In genomic region chr1:3495776-3496745, GRCh38 we compare ENCODE assay signal across 27 cellular contexts. TPM values are rescaled to one million over a fixed set of nuclear protein-coding genes. Genes with fewer than 3 reads are reported as not detected.
DNase-seq lines count a peak whose midpoint lies in the region; TF ChIP-seq lines count a peak whose summit lies in the region.
"Had no signal": no experiment of that assay in that cellular context is flagged by ENCODE, and none has a peak within 500 bp of the region (broad histone marks: within the 10 kb centered on the region; RNA-seq: fewer than 3 reads in every experiment).

No MANE protein-coding gene starts in this region.

- TF ChIP-seq CTCF in brain microvascular endothelial cell (IDR thresholded peaks at IDR 0.05; ENCODE audit: low read depth, low read length, missing control alignments) (no peak), esophagus muscularis mucosa (IDR thresholded peaks at IDR 0.05) (no peak)

- TF ChIP-seq EP300 in esophagus muscularis mucosa (IDR thresholded peaks at IDR 0.05), result no peak

- DNase-seq in EH (ENCODE audit: low read depth) (peak; percentile 65), M059J (ENCODE audit: low read depth) (peak; percentile 62), brain microvascular endothelial cell (peak; percentile 55), renal cortical epithelial cell (ENCODE audit: low read depth) (peak; percentile 9), esophagus muscularis mucosa (ENCODE audit: extremely low spot score) (no peak), NCI-H2196 (lab: John Stamatoyannopoulos, UW; ENCODE audit: unreplicated experiment) (no peak)
- no peak for DNase-seq in effector CD4-positive, alpha-beta T cell
- DNase-seq: activated CD4-positive, alpha-beta T cell treated with anti-CD3 and anti-CD28 coated beads, Interleukin-2, amount 10 ng/mL, durations not matched to agents 7 days and 5 days; activated CD8-positive, alpha-beta memory T cell treated with anti-CD3 and anti-CD28 coated beads, Interleukin-2, amount 10 ng/mL, durations not matched to agents 7 days and 5 days; activated naive CD4-positive, alpha-beta T cell treated with anti-CD3 and anti-CD28 coated beads for 36 hours; effector memory CD4-positive, alpha-beta T cell; erythroblast; H7; heart left ventricle; KBM-7; MM.1S; NCI-H1417 treated with DMSO at 0.1 percent for 48 hours; NCI-H2081 treated with DMSO at 0.1 percent for 48 hours; nephron progenitor cell; right cardiac atrium; SHP77; stimulated activated CD4-positive, alpha-beta T cell treated with anti-CD3 and anti-CD28 coated beads, Interleukin-12 subunit alpha, Interleukin-12 subunit beta, amount 100 ng/mL, for 4 hours; stimulated activated CD4-positive, alpha-beta T cell treated with anti-CD3 and anti-CD28 coated beads, Interleukin-4, amount 100 ng/mL, for 1 hour; T-helper 9 cell had no signal

- no peaks in the 10 kb centered on the region for H3K27me3 ChIP-seq in brain microvascular endothelial cell (replicated peaks)
- H3K27me3 ChIP-seq in esophagus muscularis mucosa, result peaks cover 0 to 10% (median 0%) of the 10 kb centered on the region in 4 donors
- H3K27me3 ChIP-seq: heart left ventricle, upper lobe of left lung had no signal

- WGBS in esophagus muscularis mucosa, result 88% methylated on average over 3 of the region's 36 CpGs

- H3K9me3 ChIP-seq in esophagus muscularis mucosa, result no peaks in the 10 kb centered on the region
- H3K9me3 ChIP-seq: heart left ventricle, upper lobe of left lung had no signal

- H3K4me1 ChIP-seq in esophagus muscularis mucosa, result peaks cover 0 to 9% (median 7%) of the 10 kb centered on the region in 4 donors

- intact Hi-C loops in esophagus muscularis mucosa (cut with DNase I), result no loop called here

- in situ Hi-C loops in brain microvascular endothelial cell (cut with HindIII; ENCODE audit: low pct_ligation_motif_present, low sequenced_read_pairs), result no loop called here

- no peak overlapping the region for H3K4me3 ChIP-seq in brain microvascular endothelial cell (ENCODE audit: low read depth, low read length)
- H3K4me3 ChIP-seq in esophagus muscularis mucosa, result no peak overlapping the region
- H3K4me3 ChIP-seq: heart left ventricle, upper lobe of left lung had no signal

- H3K27ac ChIP-seq in brain microvascular endothelial cell, result no peak overlapping the region
- no peak overlapping the region for H3K27ac ChIP-seq in esophagus muscularis mucosa (replicated peaks in 1 of 4)
- H3K27ac ChIP-seq: heart left ventricle, parathyroid adenoma, upper lobe of left lung had no signal

- TF ChIP-seq POLR2A in esophagus muscularis mucosa (IDR thresholded peaks at IDR 0.05; ENCODE audit: low read depth), result no peak

- H3K36me3 ChIP-seq in brain microvascular endothelial cell (replicated peaks) (no peaks in the 10 kb centered on the region), esophagus muscularis mucosa (peaks cover 0 to 31% (median 0%) of the 10 kb centered on the region in 4 donors)

RNA-seq across cellular contexts. Expression of gene ARHGEF16, which starts 41.6 kb away (rescaled TPM):
- total RNA-seq in M059J (2014; rRNA removed; shearing (Covaris generic)), result 0.59 and 3.0 TPM in 2 replicates
- total RNA-seq in renal cortical epithelial cell (6.4 and 15.5 TPM in 2 replicates), esophagus muscularis mucosa (under 1 TPM; 0.42 to 0.98 (median 0.69) TPM)
- total RNA-seq: activated CD4-positive, alpha-beta T cell treated with anti-CD3 and anti-CD28 coated beads, Interleukin-2, amount 10 ng/mL, durations not matched to agents 7 days and 5 days; activated CD8-positive, alpha-beta memory T cell treated with anti-CD3 and anti-CD28 coated beads, Interleukin-2, amount 10 ng/mL, durations not matched to agents 7 days and 5 days; activated T-helper 1 cell treated with anti-CD3 and anti-CD28 coated beads, Interleukin-12 subunit alpha, Interleukin-12 subunit beta, Interleukin-2, Interleukin-4 antibody, amounts not matched to agents 30 ng/mL and 10 ng/mL and 1 ng/mL, durations not matched to agents 14 hours and 24 hours and 36 hours had no signal

Comparison
In these comparisons a context has a peak if more than half of its experiments do, and no peak if none do; other contexts are left out.
1. DNase-seq: peak in EH (single experiment), M059J (single experiment), brain microvascular endothelial cell (single experiment) and renal cortical epithelial cell (single experiment); none in effector CD4-positive, alpha-beta T cell (single experiment), esophagus muscularis mucosa (single experiment) and NCI-H2196 (single experiment).